Comparison of ENCODE assay signal across 18 cellular contexts in the genomic region with DNA sequence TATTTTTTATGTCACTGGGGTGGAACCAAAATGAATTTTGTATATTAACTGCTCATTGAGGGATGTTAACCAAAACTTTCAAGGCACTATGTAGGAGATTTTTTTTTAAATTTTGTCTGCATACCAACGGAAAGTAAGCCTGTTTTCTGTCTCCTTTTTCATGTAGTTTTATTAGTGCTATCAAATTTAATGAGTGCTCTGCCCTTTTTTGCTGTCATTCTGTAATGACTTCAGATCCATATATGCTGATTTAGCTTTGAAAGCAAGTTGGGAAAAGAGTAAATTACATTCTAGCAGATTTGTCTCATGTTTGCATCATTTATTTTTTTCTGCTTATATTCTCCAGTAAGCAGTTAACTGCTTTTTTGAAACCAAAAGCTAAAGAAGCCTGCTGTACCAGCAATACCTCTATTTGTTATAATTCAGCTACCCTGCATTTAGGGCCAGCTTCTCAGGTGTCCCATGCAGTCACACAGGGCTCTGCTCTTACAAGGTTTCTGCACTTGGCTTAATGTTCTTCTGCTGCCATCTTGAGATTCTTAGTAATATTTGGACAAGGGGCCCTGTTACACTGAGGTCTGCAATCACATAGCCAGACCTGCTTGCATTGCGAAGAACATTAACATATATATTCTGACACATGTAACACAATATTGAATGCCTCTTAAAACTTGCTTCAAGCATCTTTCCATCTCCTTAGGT.
DNase-seq lines count a peak whose midpoint lies in the region; ATAC-seq and TF ChIP-seq lines count a peak whose summit lies in the region.
"Had no signal": no experiment of that assay in that cellular context is flagged by ENCODE, and none has a peak within 500 bp of the region (broad histone marks: within the 10 kb centered on the region; RNA-seq: fewer than 3 reads in every experiment).

No MANE protein-coding gene starts in this region.

- H3K36me3 ChIP-seq in mammary epithelial cell (ENCODE audit: insufficient read depth, low read length) (no peaks in the 10 kb centered on the region), hepatocyte (replicated peaks; ENCODE audit: insufficient read depth, low read depth) (no peaks in the 10 kb centered on the region), adrenal gland (replicated peaks in 1 of 2) (no peaks in the 10 kb centered on the region)

- H3K4me1 Mint-ChIP-seq in MCF 10A (ENCODE audit: insufficient read depth, unreplicated experiment) (peaks cover 29% of the 10 kb centered on the region), WTC11 (peaks cover 22% of the 10 kb centered on the region)

- BruUV-seq in MCF 10A (replicated peaks; lab: Mats Ljungman, UMichigan) (no TSS peak), mammary epithelial cell (replicated peaks; lab: Mats Ljungman, UMichigan) (no TSS peak)

- DNase-seq in MCF 10A (ENCODE audit: unreplicated experiment) (no peak), mammary epithelial cell (no peak), WTC11 (ENCODE audit: low spot score) (no peak), hepatocyte (ENCODE audit: low spot score) (no peak), globus pallidus (ENCODE audit: low spot score) (no peak), adrenal gland (no peak), cardiac septum (ENCODE audit: low spot score) (no peak)
- DNase-seq: 8988T; C1 segment of cervical spinal cord; CD8-positive, alpha-beta T cell; GDM1; HFFc6; KBM-7; MV-4-11; NCI-H1694; T-helper 1 cell had no signal

- H3K27ac ChIP-seq in mammary epithelial cell (ENCODE audit: insufficient read depth, low read depth, low read length) (no peak overlapping the region), hepatocyte (no peak overlapping the region), adrenal gland (no peak overlapping the region)

- no peak for ATAC-seq in WTC11
- ATAC-seq in HG02852 (IDR thresholded peaks at IDR 0.05; ENCODE audit: unreplicated experiment) = no peak
- ATAC-seq: CD8-positive, alpha-beta T cell; Panc1 had no signal

- no peak overlapping the region for H3K9ac ChIP-seq in mammary epithelial cell (ENCODE audit: insufficient read depth, low read length)

- H3K79me2 ChIP-seq in mammary epithelial cell (ENCODE audit: insufficient read depth, low read length) = no peaks in the 10 kb centered on the region
- no peaks in the 10 kb centered on the region for H3K79me2 ChIP-seq in hepatocyte

- no peaks in the 10 kb centered on the region for H3K9me3 Mint-ChIP-seq in MCF 10A (ENCODE audit: unreplicated experiment)
- H3K9me3 Mint-ChIP-seq in WTC11 = no peaks in the 10 kb centered on the region
- H3K9me3 Mint-ChIP-seq: CD8-positive, alpha-beta T cell; HFFc6 had no signal

- H3K4me2 ChIP-seq in mammary epithelial cell (ENCODE audit: insufficient read depth, low read depth, low read length) = no peak overlapping the region
- peak overlapping the region; percentile 31 for H3K4me2 ChIP-seq in hepatocyte

- POLR2A ChIA-PET in MCF 10A (lab: Yijun Ruan, JAX) = no interaction called here
- POLR2A ChIA-PET in WTC11 (lab: Charles Lee) = interaction anchor here (0.5 to 0.6 kb wide), 2 partner anchors 115 to 265 kb away, joined by 3 read pairs; no protein-coding TSS in a partner anchor

- H3K27me3 ChIP-seq in mammary epithelial cell (ENCODE audit: insufficient read depth, low read length) = no peaks in the 10 kb centered on the region
- no peaks in the 10 kb centered on the region for H3K27me3 ChIP-seq in hepatocyte
- no peaks in the 10 kb centered on the region for H3K27me3 ChIP-seq in adrenal gland

- H3K27me3 Mint-ChIP-seq in MCF 10A (ENCODE audit: insufficient read depth, unreplicated experiment) (no peaks in the 10 kb centered on the region), WTC11 (ENCODE audit: low read depth) (no peaks in the 10 kb centered on the region)

- TF ChIP-seq POLR2A in adrenal gland (IDR thresholded peaks at IDR 0.05) = no peak

- no peaks in the 10 kb centered on the region for H3K9me3 ChIP-seq in mammary epithelial cell (replicated peaks; ENCODE audit: insufficient read depth, low read length)
- H3K9me3 ChIP-seq in hepatocyte (ENCODE audit: low read depth) = no peaks in the 10 kb centered on the region
- H3K9me3 ChIP-seq in adrenal gland (replicated peaks in 1 of 3) = no peaks in the 10 kb centered on the region

- in situ Hi-C loops in mammary epithelial cell (cut with MboI; ENCODE audit: low sequenced_read_pairs in 2 of 2) = no loop called here

- CTCF ChIA-PET in MCF 10A (lab: Yijun Ruan, JAX) (interaction anchor here (0.6 to 0.9 kb wide), 3 partner anchors 17 to 1914 kb away, joined by 3 read pairs; no protein-coding TSS in a partner anchor), mammary epithelial cell (lab: Charles Lee; ENCODE audit: low non-redundant PET) (no interaction called here), WTC11 (lab: Charles Lee) (no interaction called here)

- H3K4me3 ChIP-seq in mammary epithelial cell (replicated peaks in 1 of 3; ENCODE audit: insufficient read depth in 1 of 3, low read depth in 2 of 3, low read length in 3 of 3) = no peak overlapping the region
- H3K4me3 ChIP-seq in hepatocyte = no peak overlapping the region
- H3K4me3 ChIP-seq in adrenal gland = no peak overlapping the region

- intact Hi-C loops in MCF 10A (cut with micrococcal nuclease) (no loop called here), mammary epithelial cell (cut with micrococcal nuclease) (no loop called here), adrenal gland (cut with DNase I) (no loop called here), cardiac septum (cut with DNase I) (no loop called here)

- 100% methylated on average over 2 of the region's 2 CpGs for WGBS in mammary epithelial cell (ENCODE audit: low coverage, missing lambda C conversion rate)
- WGBS in hepatocyte (ENCODE audit: low lambda C conversion rate, missing lambda C conversion rate) = 65% methylated on average over 2 of the region's 2 CpGs
- 79 to 97% (median 89%) methylated on average over 2 of the region's 2 CpGs for WGBS in adrenal gland, 4 donors

- dilution Hi-C loops in mammary epithelial cell (cut with HindIII; ENCODE audit: low sequenced_read_pairs) = no loop called here

- H4K20me1 ChIP-seq in mammary epithelial cell (ENCODE audit: insufficient read depth, low read length) (no peaks in the 10 kb centered on the region), hepatocyte (ENCODE audit: insufficient read depth, poor library complexity, severe bottlenecking) (no peaks in the 10 kb centered on the region)

- H3K4me3 Mint-ChIP-seq in MCF 10A (ENCODE audit: unreplicated experiment) (no peak overlapping the region), WTC11 (no peak overlapping the region)
- H3K4me3 Mint-ChIP-seq: CD8-positive, alpha-beta T cell; HFFc6 had no signal

- H3K9me2 ChIP-seq in hepatocyte (replicated peaks; ENCODE audit: insufficient read depth) = no peaks in the 10 kb centered on the region

- H2AFZ ChIP-seq in mammary epithelial cell (ENCODE audit: low read depth, low read length) (no peak overlapping the region), hepatocyte (no peak overlapping the region)

- no peak for TF ChIP-seq CTCF in MCF 10A (IDR thresholded peaks at IDR 0.05; ENCODE audit: unreplicated experiment)
- no peak for TF ChIP-seq CTCF in mammary epithelial cell (conservative IDR thresholded peaks at IDR 0.05 in 1 of 2, IDR thresholded peaks at IDR 0.05 in 1 of 2; ENCODE audit: extremely low read depth in 1 of 2, insufficient read depth in 1 of 2, low read depth in 1 of 2, low read length in 2 of 2)
- TF ChIP-seq CTCF in WTC11 (IDR thresholded peaks at IDR 0.05) = no peak
- no peak for TF ChIP-seq CTCF in hepatocyte (IDR thresholded peaks at IDR 0.05; ENCODE audit: poor library complexity)
- TF ChIP-seq CTCF in adrenal gland (IDR thresholded peaks at IDR 0.05) = no peak

- H3K36me3 Mint-ChIP-seq in MCF 10A (ENCODE audit: insufficient read depth, unreplicated experiment) = no peaks in the 10 kb centered on the region
- H3K36me3 Mint-ChIP-seq in WTC11 = no peaks in the 10 kb centered on the region

- H3K4me1 ChIP-seq in mammary epithelial cell (ENCODE audit: insufficient read depth, low read length) (peaks cover 36% of the 10 kb centered on the region), hepatocyte (ENCODE audit: insufficient read depth) (peaks cover 9% of the 10 kb centered on the region), adrenal gland (replicated peaks in 1 of 2) (no peaks in the 10 kb centered on the region)

- peak overlapping the region; percentile 17 for H3K27ac Mint-ChIP-seq in MCF 10A (ENCODE audit: low read depth, unreplicated experiment)
- H3K27ac Mint-ChIP-seq in WTC11 = peak overlapping the region; percentile 60
- H3K27ac Mint-ChIP-seq: CD8-positive, alpha-beta T cell; HFFc6 had no signal

TF ChIP-seq in WTC11, 78 proteins besides CTCF, POLR2A, EP300 and RAD21:
- TF ChIP-seq, protein P1, sequence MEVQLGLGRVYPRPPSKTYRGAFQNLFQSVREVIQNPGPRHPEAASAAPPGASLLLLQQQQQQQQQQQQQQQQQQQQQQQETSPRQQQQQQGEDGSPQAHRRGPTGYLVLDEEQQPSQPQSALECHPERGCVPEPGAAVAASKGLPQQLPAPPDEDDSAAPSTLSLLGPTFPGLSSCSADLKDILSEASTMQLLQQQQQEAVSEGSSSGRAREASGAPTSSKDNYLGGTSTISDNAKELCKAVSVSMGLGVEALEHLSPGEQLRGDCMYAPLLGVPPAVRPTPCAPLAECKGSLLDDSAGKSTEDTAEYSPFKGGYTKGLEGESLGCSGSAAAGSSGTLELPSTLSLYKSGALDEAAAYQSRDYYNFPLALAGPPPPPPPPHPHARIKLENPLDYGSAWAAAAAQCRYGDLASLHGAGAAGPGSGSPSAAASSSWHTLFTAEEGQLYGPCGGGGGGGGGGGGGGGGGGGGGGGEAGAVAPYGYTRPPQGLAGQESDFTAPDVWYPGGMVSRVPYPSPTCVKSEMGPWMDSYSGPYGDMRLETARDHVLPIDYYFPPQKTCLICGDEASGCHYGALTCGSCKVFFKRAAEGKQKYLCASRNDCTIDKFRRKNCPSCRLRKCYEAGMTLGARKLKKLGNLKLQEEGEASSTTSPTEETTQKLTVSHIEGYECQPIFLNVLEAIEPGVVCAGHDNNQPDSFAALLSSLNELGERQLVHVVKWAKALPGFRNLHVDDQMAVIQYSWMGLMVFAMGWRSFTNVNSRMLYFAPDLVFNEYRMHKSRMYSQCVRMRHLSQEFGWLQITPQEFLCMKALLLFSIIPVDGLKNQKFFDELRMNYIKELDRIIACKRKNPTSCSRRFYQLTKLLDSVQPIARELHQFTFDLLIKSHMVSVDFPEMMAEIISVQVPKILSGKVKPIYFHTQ (CRISPR knock-in tag; IDR thresholded peaks at IDR 0.05) = no peak
- TF ChIP-seq SMAD4 (CRISPR knock-in tag; IDR thresholded peaks at IDR 0.05) = no peak
- TF ChIP-seq TEAD4 (CRISPR knock-in tag; IDR thresholded peaks at IDR 0.05) = no peak
- TF ChIP-seq SMAD3 (CRISPR knock-in tag; IDR thresholded peaks at IDR 0.05; ENCODE audit: borderline replicate concordance) = no peak
